In genomic region chr20:1002682-1003561, GRCh38 we compare ENCODE assay signal across 13 cellular contexts. TPM values are rescaled to one million over a fixed set of nuclear protein-coding genes. Genes with fewer than 3 reads are reported as not detected.
DNase-seq lines count a peak whose midpoint lies in the region; ATAC-seq, FAIRE-seq and TF ChIP-seq lines count a peak whose summit lies in the region.
"Had no signal": no experiment of that assay in that cellular context is flagged by ENCODE, and none has a peak within 500 bp of the region (broad histone marks: within the 10 kb centered on the region; RNA-seq: fewer than 3 reads in every experiment).

No MANE protein-coding gene starts in this region.

- H3K9me3 ChIP-seq in lower lobe of right lung (no peaks in the 10 kb centered on the region), testis (no peaks in the 10 kb centered on the region)
- H3K9me3 ChIP-seq: uterus had no signal

- no peaks in the 10 kb centered on the region for H3K9me3 Mint-ChIP-seq in activated naive CD4-positive, alpha-beta T cell treated with anti-CD3 and anti-CD28 coated beads, Interleukin-2, amount 10 ng/mL, durations not matched to agents 7 days and 5 days
- no peaks in the 10 kb centered on the region for H3K9me3 Mint-ChIP-seq in activated T-helper 2 cell treated with anti-CD3 and anti-CD28 coated beads, Interferon-gamma antibody, Interleukin-2, Interleukin-4, amounts not matched to agents 10 μg/mL and 5 μg/mL and 100 μg/mL, durations not matched to agents 14 hours and 24 hours and 36 hours

- no peak for TF ChIP-seq POLR2A in testis (IDR thresholded peaks at IDR 0.05)

- peak overlapping the region; percentile 11 for H3K4me3 Mint-ChIP-seq in activated naive CD4-positive, alpha-beta T cell treated with anti-CD3 and anti-CD28 coated beads, Interleukin-2, amount 10 ng/mL, durations not matched to agents 7 days and 5 days
- peak overlapping the region; percentile 17 for H3K4me3 Mint-ChIP-seq in activated T-helper 2 cell treated with anti-CD3 and anti-CD28 coated beads, Interferon-gamma antibody, Interleukin-2, Interleukin-4, amounts not matched to agents 10 μg/mL and 5 μg/mL and 100 μg/mL, durations not matched to agents 14 hours and 24 hours and 36 hours (ENCODE audit: low read depth)

- no peak overlapping the region for H3K27ac Mint-ChIP-seq in activated naive CD4-positive, alpha-beta T cell treated with anti-CD3 and anti-CD28 coated beads, Interleukin-2, amount 10 ng/mL, durations not matched to agents 7 days and 5 days
- no peak overlapping the region for H3K27ac Mint-ChIP-seq in activated T-helper 2 cell treated with anti-CD3 and anti-CD28 coated beads, Interferon-gamma antibody, Interleukin-2, Interleukin-4, amounts not matched to agents 10 μg/mL and 5 μg/mL and 100 μg/mL, durations not matched to agents 14 hours and 24 hours and 36 hours

- FAIRE-seq in frontal cortex (lab: Jason Lieb, UNC), result no peak
- FAIRE-seq in D721Med (lab: Jason Lieb, UNC), result no peak
- FAIRE-seq: kidney had no signal

- ATAC-seq in lower lobe of right lung, result no peak
- ATAC-seq: PC-3 had no signal

- H3K36me3 Mint-ChIP-seq in activated naive CD4-positive, alpha-beta T cell treated with anti-CD3 and anti-CD28 coated beads, Interleukin-2, amount 10 ng/mL, durations not matched to agents 7 days and 5 days, result no peaks in the 10 kb centered on the region
- no peaks in the 10 kb centered on the region for H3K36me3 Mint-ChIP-seq in activated T-helper 2 cell treated with anti-CD3 and anti-CD28 coated beads, Interferon-gamma antibody, Interleukin-2, Interleukin-4, amounts not matched to agents 10 μg/mL and 5 μg/mL and 100 μg/mL, durations not matched to agents 14 hours and 24 hours and 36 hours (ENCODE audit: low read depth)

- H3K4me3 ChIP-seq in lower lobe of right lung (peak overlapping the region; percentile 31), testis (peak overlapping the region; percentile 36 to 43)
- H3K4me3 ChIP-seq: uterus had no signal

- peaks cover 7% of the 10 kb centered on the region for H3K4me1 Mint-ChIP-seq in activated naive CD4-positive, alpha-beta T cell treated with anti-CD3 and anti-CD28 coated beads, Interleukin-2, amount 10 ng/mL, durations not matched to agents 7 days and 5 days
- peaks cover 5% of the 10 kb centered on the region for H3K4me1 Mint-ChIP-seq in activated T-helper 2 cell treated with anti-CD3 and anti-CD28 coated beads, Interferon-gamma antibody, Interleukin-2, Interleukin-4, amounts not matched to agents 10 μg/mL and 5 μg/mL and 100 μg/mL, durations not matched to agents 14 hours and 24 hours and 36 hours (ENCODE audit: low read depth)

- 12 to 13% methylated on average over 12 of the region's 12 CpGs for WGBS in testis, 2 donors

- intact Hi-C loops in activated T-helper 2 cell treated with anti-CD3 and anti-CD28 coated beads, Interferon-gamma antibody, Interleukin-2, Interleukin-4, amounts not matched to agents 10 μg/mL and 5 μg/mL and 100 μg/mL, durations not matched to agents 14 hours and 24 hours and 36 hours (cut with micrococcal nuclease), result no loop called here
- intact Hi-C loops in lower lobe of right lung (cut with DNase I), result no loop called here
- intact Hi-C loops in testis (cut with DNase I; ENCODE audit: low total_unique reads), result no loop called here

- H3K27ac ChIP-seq in lower lobe of right lung, result no peak overlapping the region
- no peak overlapping the region for H3K27ac ChIP-seq in testis
- H3K27ac ChIP-seq: uterus had no signal

- no peaks in the 10 kb centered on the region for H3K36me3 ChIP-seq in lower lobe of right lung
- H3K36me3 ChIP-seq in testis (ENCODE audit: low read depth, missing control alignments), result no peaks in the 10 kb centered on the region
- H3K36me3 ChIP-seq: uterus had no signal

- H3K27me3 ChIP-seq in lower lobe of right lung (ENCODE audit: low read depth) (peaks cover 68% of the 10 kb centered on the region), testis (no peaks in the 10 kb centered on the region)
- H3K27me3 ChIP-seq: uterus had no signal

- CTCF ChIA-PET in activated naive CD4-positive, alpha-beta T cell treated with anti-CD3 and anti-CD28 coated beads, Interleukin-2, amount 10 ng/mL, durations not matched to agents 7 days and 5 days (lab: Charles Lee), result interaction anchor here (1.6 kb wide), 1 partner anchor 501 kb away, joined by 3 read pairs; no protein-coding TSS in a partner anchor

- H3K4me1 ChIP-seq in lower lobe of right lung, result no peaks in the 10 kb centered on the region
- H3K4me1 ChIP-seq in testis, result no peaks in the 10 kb centered on the region
- H3K4me1 ChIP-seq: uterus had no signal

- H3K27me3 Mint-ChIP-seq in activated naive CD4-positive, alpha-beta T cell treated with anti-CD3 and anti-CD28 coated beads, Interleukin-2, amount 10 ng/mL, durations not matched to agents 7 days and 5 days, result peaks cover 75% of the 10 kb centered on the region
- H3K27me3 Mint-ChIP-seq in activated T-helper 2 cell treated with anti-CD3 and anti-CD28 coated beads, Interferon-gamma antibody, Interleukin-2, Interleukin-4, amounts not matched to agents 10 μg/mL and 5 μg/mL and 100 μg/mL, durations not matched to agents 14 hours and 24 hours and 36 hours (ENCODE audit: low read depth), result peaks cover 46% of the 10 kb centered on the region

- TF ChIP-seq CTCF in lower lobe of right lung (IDR thresholded peaks at IDR 0.05) (no peak), testis (IDR thresholded peaks at IDR 0.05) (no peak), D721Med (IDR thresholded peaks at IDR 0.05; ENCODE audit: insufficient read depth, missing control alignments) (no peak)

- DNase-seq in activated naive CD4-positive, alpha-beta T cell treated with anti-CD3 and anti-CD28 coated beads, Interleukin-2, amount 10 ng/mL, durations not matched to agents 7 days and 5 days, result no peak
- no peak for DNase-seq in activated naive CD4-positive, alpha-beta T cell treated with anti-CD3 and anti-CD28 coated beads, Interleukin-2, amount 50 U/mL, for 16 hours
- no peak for DNase-seq in activated T-helper 2 cell treated with anti-CD3 and anti-CD28 coated beads, Interferon-gamma antibody, Interleukin-2, Interleukin-4, amounts not matched to agents 10 μg/mL and 5 μg/mL and 100 μg/mL, durations not matched to agents 14 hours and 24 hours and 36 hours (ENCODE audit: low spot score)
- DNase-seq in lower lobe of right lung (no peak), testis (no peak), frontal cortex (ENCODE audit: low spot score in 2 of 2) (no peak), D721Med (ENCODE audit: insufficient read length, low spot score) (no peak)
- no peak for DNase-seq in activated CD4-positive, CD25-positive, alpha-beta regulatory T cell (lab: John Stamatoyannopoulos, UW)
- DNase-seq: kidney, NCI-H1694 treated with DMSO at 0.1 percent for 48 hours, PC-3, uterus had no signal

RNA-seq across cellular contexts. Expression of gene RSPO4, which starts 0.8 kb away (rescaled TPM):
- not detected in 2 replicates for total RNA-seq in activated T-helper 2 cell treated with anti-CD3 and anti-CD28 coated beads, Interferon-gamma antibody, Interleukin-2, Interleukin-4, amounts not matched to agents 10 μg/mL and 5 μg/mL and 100 μg/mL, durations not matched to agents 14 hours and 24 hours and 36 hours
- total RNA-seq in lower lobe of right lung, result 5.7 TPM
- 1 to 10 TPM; 2.2 to 2.6 TPM for total RNA-seq in testis
- polyA plus RNA-seq in testis (ENCODE audit: insufficient read depth, low read depth, low replicate concordance), result 3.2 TPM
- total RNA-seq in frontal cortex, result under 0.01 TPM
- total RNA-seq: PC-3, pulmonary artery endothelial cell had no signal
